Comparison of ENCODE assay signal across 9 cellular contexts in the genomic region with DNA sequence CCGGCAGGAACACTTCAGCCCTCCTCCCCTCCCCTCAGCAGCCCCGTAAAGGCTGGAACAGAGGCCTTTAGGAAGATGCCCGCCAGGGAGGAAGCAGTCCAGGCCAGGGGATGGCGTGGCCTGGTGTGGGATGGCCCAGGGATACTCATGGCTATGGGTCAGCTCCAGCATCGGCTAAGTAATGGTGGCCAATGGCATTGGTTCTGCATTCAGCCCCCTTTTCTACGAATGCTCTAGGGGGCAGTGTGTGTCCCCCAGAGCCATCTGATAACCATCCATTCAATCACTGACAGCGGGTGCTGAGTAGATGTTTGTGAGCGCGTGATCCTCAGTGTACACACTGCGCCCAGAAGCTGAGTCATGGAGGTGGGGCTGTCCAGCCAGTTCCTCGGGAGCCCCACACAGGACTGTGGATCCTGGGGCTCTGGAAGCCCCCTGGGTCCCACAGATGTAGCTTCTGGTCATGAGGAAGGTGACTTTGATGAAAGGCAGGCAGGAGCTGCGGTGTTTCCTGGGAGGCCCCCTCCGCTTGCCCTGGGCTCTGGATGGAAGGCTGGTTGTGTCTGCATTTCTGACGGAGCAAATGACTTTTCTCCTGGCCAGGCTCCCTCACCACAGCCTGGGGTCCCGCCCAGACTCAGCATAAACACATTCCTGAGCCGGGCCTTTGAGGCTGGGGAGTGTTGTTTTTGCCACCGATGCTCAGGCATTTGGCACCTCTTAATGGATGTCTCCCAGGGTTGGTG. TPM values are rescaled to one million over a fixed set of nuclear protein-coding genes. Genes with fewer than 3 reads are reported as not detected.
DNase-seq lines count a peak whose midpoint lies in the region; ATAC-seq, FAIRE-seq and TF ChIP-seq lines count a peak whose summit lies in the region.
"Had no signal": no experiment of that assay in that cellular context is flagged by ENCODE, and none has a peak within 500 bp of the region (broad histone marks: within the 10 kb centered on the region; RNA-seq: fewer than 3 reads in every experiment).

No MANE protein-coding gene starts in this region.

- peaks cover 3% of the 10 kb centered on the region for H3K4me1 ChIP-seq in Karpas-422 (ENCODE audit: low read length)
- no peaks in the 10 kb centered on the region for H3K4me1 ChIP-seq in H1 (replicated peaks in 1 of 4; ENCODE audit: control insufficient read depth in 3 of 4, insufficient read depth in 4 of 4, low read length in 3 of 4)
- peaks cover 10% of the 10 kb centered on the region for H3K4me1 ChIP-seq in neural progenitor cell

- TF ChIP-seq POLR2A in H1 (IDR thresholded peaks at IDR 0.05; ENCODE audit: control extremely low read depth in 1 of 2, low read depth in 2 of 2, low read length in 2 of 2): no peak

- H4K20me1 ChIP-seq in Karpas-422 (ENCODE audit: insufficient read depth, low read depth, low read length) (no peaks in the 10 kb centered on the region), H1 (replicated peaks in 1 of 2; ENCODE audit: control insufficient read depth in 1 of 2, insufficient read depth in 2 of 2, low read length in 2 of 2) (peaks cover 3 to 4% of the 10 kb centered on the region in 2 experiments), neural progenitor cell (ENCODE audit: low read depth) (no peaks in the 10 kb centered on the region)

- no peak overlapping the region for H3K4ac ChIP-seq in H1 (replicated peaks; ENCODE audit: insufficient read length, low read depth, low read length)

- no peak overlapping the region for H4K8ac ChIP-seq in H1 (ENCODE audit: extremely low read depth, insufficient read depth, low read length)

- DNase-seq in AG08396 (ENCODE audit: low spot score) (peak; percentile 91), Karpas-422 (peak; percentile 52), H1 (ENCODE audit: low read depth in 1 of 2, low spot score in 2 of 2) (no peak), neural progenitor cell (ENCODE audit: low spot score) (peak; percentile 14), NCI-H2081 (lab: John Stamatoyannopoulos, UW) (no peak), activated gamma-delta T cell treated with Interleukin-2 at 50 U/mL for 16 hours (no peak)
- DNase-seq in effector CD4-positive, alpha-beta T cell: no peak

- no peak overlapping the region for H3K56ac ChIP-seq in H1 (replicated peaks; ENCODE audit: insufficient read length, low read depth, low read length)

- WGBS in H1 (ENCODE audit: extremely low coverage in 1 of 2, insufficient coverage in 1 of 2, insufficient read length in 1 of 2, insufficient replicate concordance in 2 of 2, low coverage in 1 of 2, low lambda C conversion rate in 2 of 2, missing lambda C conversion rate in 1 of 2), 2 experiments: 87% methylated on average over 17 of the region's 17 CpGs; no CpG with 5 or more reads in 1 of the 2 experiments

- peaks cover 23% of the 10 kb centered on the region for H3K36me3 Mint-ChIP-seq in neural progenitor cell

- H3K23me2 ChIP-seq in H1 (ENCODE audit: low read depth, low read length): no peaks in the 10 kb centered on the region

- H3K79me1 ChIP-seq in H1 (ENCODE audit: low read depth, low read length): no peaks in the 10 kb centered on the region

- H3K9me3 ChIP-seq in Karpas-422 (ENCODE audit: low read length): no peaks in the 10 kb centered on the region
- no peaks in the 10 kb centered on the region for H3K9me3 ChIP-seq in H1 (ENCODE audit: insufficient read depth in 2 of 2, low read depth in 1 of 2, low read length in 1 of 2)
- no peaks in the 10 kb centered on the region for H3K9me3 ChIP-seq in neural progenitor cell (ENCODE audit: low read depth)

- H2BK20ac ChIP-seq in H1 (ENCODE audit: low read length): no peak overlapping the region

- TF ChIP-seq EP300 in H1 (IDR thresholded peaks at IDR 0.05; ENCODE audit: borderline replicate concordance in 1 of 2, low read depth in 2 of 2, low read length in 2 of 2): no peak

- H3K27me3 ChIP-seq in Karpas-422 (ENCODE audit: low read length) (no peaks in the 10 kb centered on the region), H1 (replicated peaks in 1 of 4; ENCODE audit: control insufficient read depth in 3 of 4, extremely low read depth in 1 of 4, insufficient read depth in 3 of 4, low read length in 3 of 4) (no peaks in the 10 kb centered on the region), neural progenitor cell (no peaks in the 10 kb centered on the region)

- H3K4me3 ChIP-seq in Karpas-422 (ENCODE audit: low read length) (no peak overlapping the region), H1 (ENCODE audit: extremely low read depth in 1 of 4, insufficient read depth in 2 of 4, low read depth in 3 of 4, low read length in 4 of 4) (no peak overlapping the region), neural progenitor cell (no peak overlapping the region)

- H2BK120ac ChIP-seq in H1 (replicated peaks; ENCODE audit: low read depth, low read length): no peak overlapping the region

- H2AK5ac ChIP-seq in H1 (ENCODE audit: low read depth, low read length): no peak overlapping the region

- POLR2A ChIA-PET in H1 (lab: Charles Lee; ENCODE audit: partially characterized antibody): interaction anchor here (0.7 kb wide), 1 partner anchor 9 kb away, joined by 4 read pairs; no protein-coding TSS in a partner anchor

- no peak overlapping the region for H2BK15ac ChIP-seq in H1 (ENCODE audit: low read length)

- peaks cover 4% of the 10 kb centered on the region for H3K9me3 Mint-ChIP-seq in neural progenitor cell

- no peak overlapping the region for H3K23ac ChIP-seq in H1 (ENCODE audit: insufficient read length)

- H3K27me3 Mint-ChIP-seq in neural progenitor cell (ENCODE audit: insufficient read depth, low read depth): peaks cover 17% of the 10 kb centered on the region

- H3K27ac ChIP-seq in Karpas-422 (ENCODE audit: low read length): no peak overlapping the region
- no peak overlapping the region for H3K27ac ChIP-seq in H1 (ENCODE audit: low read depth, low read length)
- H3K27ac ChIP-seq in neural progenitor cell: no peak overlapping the region

- no peaks in the 10 kb centered on the region for H3K36me3 ChIP-seq in Karpas-422 (ENCODE audit: insufficient read depth, low read length)
- peaks cover 19 to 55% (median 43%) of the 10 kb centered on the region in 4 experiments; a peak in 6 of 8 replicates for H3K36me3 ChIP-seq in H1 (ENCODE audit: control insufficient read depth in 2 of 4, insufficient read depth in 4 of 4, low read length in 3 of 4)
- H3K36me3 ChIP-seq in neural progenitor cell: no peaks in the 10 kb centered on the region

- no peaks in the 10 kb centered on the region for H3K79me2 ChIP-seq in Karpas-422 (ENCODE audit: low read length)
- H3K79me2 ChIP-seq in H1 (ENCODE audit: control insufficient read depth in 1 of 2, insufficient read depth in 2 of 2, low read length in 2 of 2): no peaks in the 10 kb centered on the region
- no peaks in the 10 kb centered on the region for H3K79me2 ChIP-seq in neural progenitor cell (ENCODE audit: low read depth)

- no peak for FAIRE-seq in H1 (lab: Jason Lieb, UNC)
- FAIRE-seq: endothelial cell of umbilical vein had no signal

- H3K27ac Mint-ChIP-seq in neural progenitor cell: no peak overlapping the region

- H3K4me2 ChIP-seq in Karpas-422 (ENCODE audit: low read depth, low read length, poor library complexity, severe bottlenecking) (no peak overlapping the region), H1 (ENCODE audit: insufficient read depth in 1 of 2, low read depth in 2 of 2, low read length in 2 of 2) (no peak overlapping the region), neural progenitor cell (no peak overlapping the region)

- no peak overlapping the region for H2BK5ac ChIP-seq in H1 (ENCODE audit: low read depth, low read length)

- no peaks in the 10 kb centered on the region for H3K9me2 ChIP-seq in Karpas-422 (replicated peaks; ENCODE audit: insufficient read depth, low read length)

- peak in 1 of 2 experiments; percentile 30; a peak in 1 of 4 replicates for TF ChIP-seq RAD21 in H1 (IDR thresholded peaks at IDR 0.05 in 1 of 2, conservative IDR thresholded peaks at IDR 0.05 in 1 of 2; ENCODE audit: low read depth in 2 of 2, low read length in 2 of 2)

- H3F3A ChIP-seq in neural progenitor cell (ENCODE audit: low read depth): peaks cover 18% of the 10 kb centered on the region

- no peak overlapping the region for H2BK12ac ChIP-seq in H1 (ENCODE audit: low read depth, low read length)

- peaks cover 36% of the 10 kb centered on the region for H3K4me1 Mint-ChIP-seq in neural progenitor cell

- no peak overlapping the region for H4K91ac ChIP-seq in H1 (replicated peaks; ENCODE audit: insufficient read length, low read length)

- TF ChIP-seq CTCF in H1 (IDR thresholded peaks at IDR 0.05; ENCODE audit: control extremely low read depth in 1 of 3, insufficient read depth in 1 of 3, low read depth in 1 of 3, low read length in 3 of 3) (peak; percentile 36 to 63 (median 54); a peak in 3 of 4 replicates), neural progenitor cell (IDR thresholded peaks at IDR 0.05) (peak; percentile 33)

- H3K4me3 Mint-ChIP-seq in neural progenitor cell: no peak overlapping the region

- H3K14ac ChIP-seq in H1 (ENCODE audit: insufficient read length): no peak overlapping the region

- CTCF ChIA-PET in H1 (lab: Charles Lee; ENCODE audit: partially characterized antibody): interaction anchor here (0.6 to 2.3 kb wide), 14 partner anchors 9 to 282 kb away, joined by 3 to 12 read pairs (median 4); no protein-coding TSS in a partner anchor

- H4K5ac ChIP-seq in H1 (ENCODE audit: insufficient read length, low read depth, low read length): no peak overlapping the region

- ATAC-seq in GM21737 (IDR thresholded peaks at IDR 0.05; ENCODE audit: unreplicated experiment): no peak

- no peak overlapping the region for H3K18ac ChIP-seq in H1 (ENCODE audit: extremely low read depth, low read length)

- H2AFZ ChIP-seq in Karpas-422 (ENCODE audit: low read length) (no peak overlapping the region), H1 (ENCODE audit: low read length) (no peak overlapping the region), neural progenitor cell (replicated peaks) (no peak overlapping the region)

- no peak overlapping the region for H3K9ac ChIP-seq in Karpas-422 (ENCODE audit: low read length)
- no peak overlapping the region for H3K9ac ChIP-seq in H1 (replicated peaks in 1 of 4; ENCODE audit: extremely low read depth in 1 of 4, low read depth in 3 of 4, low read length in 3 of 4)
- H3K9ac ChIP-seq in neural progenitor cell: no peak overlapping the region

TF ChIP-seq in H1, 55 proteins besides CTCF, POLR2A, EP300 and RAD21 (continues in another document):
- no peak for TF ChIP-seq CBX5 (IDR thresholded peaks at IDR 0.05; ENCODE audit: low read depth, low read length)

RNA-seq across cellular contexts. Expression of a gene that starts 46.5 kb away (rescaled TPM):
- total RNA-seq in Karpas-422 (2014; rRNA removed; shearing (Covaris generic); ENCODE audit: low replicate concordance): not detected in 2 replicates
- total RNA-seq in H1 (2021; fragmentation: NEBNext Ultra II Directional; extraction: Animal tissue kit (Norgen Biotek cat#: 25700)): 168 and 184 TPM in 2 replicates
- polyA plus RNA-seq in H1 (2011; rRNA removed): 159 and 233 TPM in 2 replicates
- polyA plus RNA-seq in H1 (2011; cell fraction: cytosol; rRNA removed): 123 TPM
- polyA plus RNA-seq in H1 (2011; cell fraction: nucleus; rRNA removed): 198 TPM
- 88.4 to 175 TPM (median 162 TPM) in 4 replicates for polyA plus RNA-seq in H1 (2012, experiment 1 of 2)
- 163 TPM for polyA plus RNA-seq in H1 (2012, experiment 2 of 2)
- 274 TPM for polyA plus RNA-seq in H1 (2013, experiment 1 of 2)
- polyA plus RNA-seq in H1 (2013, experiment 2 of 2): 273 TPM
- polyA minus RNA-seq in H1 (2011; rRNA and poly(A)+ RNA removed): 96.7 and 97.8 TPM in 2 replicates
- polyA minus RNA-seq in H1 (2011; cell fraction: cytosol; rRNA and poly(A)+ RNA removed): 152 TPM
- 80.3 TPM for polyA minus RNA-seq in H1 (2011; cell fraction: nucleus; rRNA and poly(A)+ RNA removed)
- total RNA-seq in neural progenitor cell (ENCODE audit: low replicate concordance): 84.3 and 163 TPM in 2 replicates

Comparison
In these comparisons a context has a peak if more than half of its experiments do, and no peak if none do; other contexts are left out.
1. DNase-seq: peak in AG08396 (single experiment), Karpas-422 (single experiment) and neural progenitor cell (single experiment); none in H1 (0 of 2), NCI-H2081 (0 of 2), activated gamma-delta T cell treated with Interleukin-2 at 50 U/mL for 16 hours (single experiment) and effector CD4-positive, alpha-beta T cell (single experiment).
2. RNA of a gene that starts 46.5 kb away (total RNA-seq): 168 to 184 TPM in H1 and 84.3 to 163 TPM in neural progenitor cell; not detected in Karpas-422; every median in the first group is over 10 times any median in the second.